In genomic region chr1:226725870-226726212, GRCh38 we compare ENCODE assay signal across 15 cellular contexts. TPM values are rescaled to one million over a fixed set of nuclear protein-coding genes. Genes with fewer than 3 reads are reported as not detected.
DNase-seq lines count a peak whose midpoint lies in the region; ATAC-seq, FAIRE-seq and TF ChIP-seq lines count a peak whose summit lies in the region.
"Had no signal": no experiment of that assay in that cellular context is flagged by ENCODE, and none has a peak within 500 bp of the region (broad histone marks: within the 10 kb centered on the region; RNA-seq: fewer than 3 reads in every experiment).

No MANE protein-coding gene starts in this region.

- TF ChIP-seq EP300 in GM12878 (IDR thresholded peaks at IDR 0.05; ENCODE audit: borderline replicate concordance in 1 of 2, control insufficient read depth in 1 of 2, low read depth in 2 of 2, low read length in 2 of 2), result no peak

- CTCF ChIA-PET in CD4-positive, alpha-beta memory T cell (lab: Charles Lee; ENCODE audit: partially characterized antibody), result no interaction called here
- CTCF ChIA-PET in GM12878 (lab: Yijun Ruan, JAX), result no interaction called here

- RAD21 ChIA-PET in GM12878 (lab: Charles Lee; ENCODE audit: unreplicated experiment), result interaction anchor here (1.3 kb wide), 1 partner anchor 11 kb away, joined by 3 read pairs; no protein-coding TSS in a partner anchor

- peak overlapping the region; percentile 89 to 100 (median 95) for H3K27ac Mint-ChIP-seq in CD4-positive, alpha-beta memory T cell
- H3K27ac Mint-ChIP-seq in natural killer cell, result peak overlapping the region; percentile 84 to 86

- H3K27me3 Mint-ChIP-seq in CD4-positive, alpha-beta memory T cell, result no peaks in the 10 kb centered on the region
- H3K27me3 Mint-ChIP-seq in natural killer cell (ENCODE audit: low read depth in 2 of 2), result no peaks in the 10 kb centered on the region

- peak overlapping the region; percentile 85 for H3K27ac ChIP-seq in CD4-positive, alpha-beta memory T cell (ENCODE audit: low read depth, low read length)
- H3K27ac ChIP-seq in GM12878 (ENCODE audit: control insufficient read depth, insufficient read depth), result no peak overlapping the region
- H3K27ac ChIP-seq: thyroid gland had no signal

- peaks cover 26% of the 10 kb centered on the region for H3K36me3 ChIP-seq in CD4-positive, alpha-beta memory T cell (ENCODE audit: insufficient read depth, low read length)
- H3K36me3 ChIP-seq in Loucy (ENCODE audit: insufficient read depth, low read length) (peaks cover 24% of the 10 kb centered on the region; the same call in 1 of the 2 replicates), GM12878 (ENCODE audit: control insufficient read depth in 2 of 2, insufficient read depth in 2 of 2, low read length in 1 of 2) (peaks cover 5 to 15% of the 10 kb centered on the region in 2 experiments; a peak in 3 of 4 replicates)
- H3K36me3 ChIP-seq: thyroid gland had no signal

- H3K4me3 Mint-ChIP-seq in CD4-positive, alpha-beta memory T cell, result peak overlapping the region; percentile 69 to 98 (median 90)
- peak overlapping the region; percentile 10 for H3K4me3 Mint-ChIP-seq in natural killer cell

- H3K4me1 ChIP-seq in CD4-positive, alpha-beta memory T cell (ENCODE audit: insufficient read depth, low read length), result peaks cover 96% of the 10 kb centered on the region
- peaks cover 78% of the 10 kb centered on the region for H3K4me1 ChIP-seq in Loucy (ENCODE audit: insufficient read depth, low read length, poor library complexity, severe bottlenecking)
- peaks cover 47% of the 10 kb centered on the region for H3K4me1 ChIP-seq in GM12878 (ENCODE audit: control insufficient read depth, insufficient read depth, low read length)

- 0 out of 2 replicates have a peak, but pooled peaks cover 4% of the 10 kb centered on the region for H3F3A ChIP-seq in Loucy (ENCODE audit: low read depth)

- no peaks in the 10 kb centered on the region for H3K9me2 ChIP-seq in Loucy (replicated peaks; ENCODE audit: low read depth, low read length)

- in situ Hi-C loops in GM12878 (cut with MboI), result no loop called here

- peaks cover 52 to 85% of the 10 kb centered on the region in 2 donors for H3K36me3 Mint-ChIP-seq in CD4-positive, alpha-beta memory T cell
- no peaks in the 10 kb centered on the region for H3K36me3 Mint-ChIP-seq in natural killer cell

- H3K27me3 ChIP-seq in CD4-positive, alpha-beta memory T cell (ENCODE audit: insufficient read depth, low read length), result no peaks in the 10 kb centered on the region
- H3K27me3 ChIP-seq in Loucy (ENCODE audit: insufficient read depth, low read length, poor library complexity, severe bottlenecking) (no peaks in the 10 kb centered on the region), GM12878 (replicated peaks in 1 of 2; ENCODE audit: control insufficient read depth in 2 of 2, insufficient read depth in 2 of 2, low read length in 1 of 2) (no peaks in the 10 kb centered on the region)
- H3K27me3 ChIP-seq: thyroid gland had no signal

- intact Hi-C loops in CD4-positive, alpha-beta memory T cell (cut with micrococcal nuclease), result no loop called here
- intact Hi-C loops in GM12878 (cut with micrococcal nuclease; ENCODE audit: unreplicated experiment), result no loop called here
- intact Hi-C loops in natural killer cell (cut with micrococcal nuclease), result no loop called here
- intact Hi-C loops in posterior cingulate gyrus (cut with DNase I), result no loop called here

- SMC1A ChIA-PET in GM12878 (lab: Charles Lee; ENCODE audit: uncharacterized antibody, unreplicated experiment), result interaction anchor here (0.6 to 1.3 kb wide), 3 partner anchors 9 to 46 kb away, joined by 3 to 4 read pairs (median 3); no protein-coding TSS in a partner anchor

- TF ChIP-seq RAD21 in GM12878 (IDR thresholded peaks at IDR 0.05; ENCODE audit: insufficient read depth, low read depth, low read length), result no peak

- TF ChIP-seq CTCF in Loucy (conservative IDR thresholded peaks at IDR 0.05; ENCODE audit: low read length) (no peak), GM12878 (IDR thresholded peaks at IDR 0.05 in 2 of 3, conservative IDR thresholded peaks at IDR 0.05 in 1 of 3; ENCODE audit: control insufficient read depth in 2 of 3, extremely low read depth in 1 of 3, insufficient read depth in 1 of 3, low read depth in 3 of 3, low read length in 3 of 3) (no peak), natural killer cell (IDR thresholded peaks at IDR 0.05) (no peak)

- no peak for TF ChIP-seq POLR2A in GM12878 (IDR thresholded peaks at IDR 0.05; ENCODE audit: low read depth, low read length)

- no peak for ATAC-seq in GM12878
- ATAC-seq in natural killer cell, result no peak

- POLR2A ChIA-PET in CD4-positive, alpha-beta memory T cell (lab: Charles Lee; ENCODE audit: partially characterized antibody), result interaction anchor here (1.0 kb wide), 1 partner anchor 62 kb away, joined by 3 read pairs; no protein-coding TSS in a partner anchor
- POLR2A ChIA-PET in GM12878 (lab: Charles Lee), result interaction anchor here (0.8 to 1.0 kb wide), 2 partner anchors 13 to 71 kb away, joined by 4 read pairs; partner anchors contain the start of gene ITPKB

- H3K79me2 ChIP-seq in Loucy (ENCODE audit: insufficient read depth, low read length) (peaks cover 98% of the 10 kb centered on the region), GM12878 (ENCODE audit: control insufficient read depth, insufficient read depth, low read length) (peaks cover 82% of the 10 kb centered on the region)

- FAIRE-seq in GM12878 (lab: Jason Lieb, UNC), result no peak
- FAIRE-seq: G401.6, islet of Langerhans had no signal

- H4K20me1 ChIP-seq in Loucy (ENCODE audit: insufficient read depth, low read length, poor library complexity, severe bottlenecking) (peaks cover 74% of the 10 kb centered on the region), GM12878 (ENCODE audit: control insufficient read depth, insufficient read depth) (peaks cover 5% of the 10 kb centered on the region; the same call in 1 of the 2 replicates)

- H3K9ac ChIP-seq in Loucy (ENCODE audit: low read depth, low read length, poor library complexity, severe bottlenecking), result no peak overlapping the region
- no peak overlapping the region for H3K9ac ChIP-seq in GM12878 (ENCODE audit: control insufficient read depth, insufficient read depth, low read length)

- peak in 1 of 5 donors; percentile 0 for DNase-seq in CD4-positive, alpha-beta memory T cell
- DNase-seq in GM12878 (ENCODE audit: low read depth, low spot score) (no peak), natural killer cell (no peak), UCSD-AML1 (lab: John Stamatoyannopoulos, UW; ENCODE audit: unreplicated experiment) (no peak), dedifferentiated amniotic fluid mesenchymal stem cell (ENCODE audit: extremely low spot score) (no peak), posterior cingulate gyrus (no peak)
- DNase-seq: activated CD4-positive, alpha-beta T cell treated with anti-CD3 and anti-CD28 coated beads for 1 hour; activated gamma-delta T cell treated with Interleukin-2 at 50 U/mL for 16 hours; glutamatergic neuron; NCI-H1930; NCI-H526; thyroid gland had no signal

- H3K4me3 ChIP-seq in CD4-positive, alpha-beta memory T cell (ENCODE audit: low read length in 2 of 2), result peak overlapping the region in 1 of 2 donors; percentile 41
- peak overlapping the region; percentile 58 for H3K4me3 ChIP-seq in Loucy (ENCODE audit: low read length, poor library complexity, severe bottlenecking)
- no peak overlapping the region for H3K4me3 ChIP-seq in GM12878
- H3K4me3 ChIP-seq: thyroid gland had no signal

- H3K4me2 ChIP-seq in Loucy (ENCODE audit: low read depth, low read length, poor library complexity, severe bottlenecking), result peak overlapping the region; percentile 78
- H3K4me2 ChIP-seq in GM12878 (ENCODE audit: control insufficient read depth, insufficient read depth), result peak overlapping the region; percentile 26; the same call in 1 of the 2 replicates

- H3K9me3 ChIP-seq in CD4-positive, alpha-beta memory T cell (ENCODE audit: control insufficient read depth in 1 of 2, low read length in 2 of 2), result no peaks in the 10 kb centered on the region
- no peaks in the 10 kb centered on the region for H3K9me3 ChIP-seq in Loucy (ENCODE audit: insufficient read depth, low read depth, low read length)
- H3K9me3 ChIP-seq in GM12878 (replicated peaks; ENCODE audit: control insufficient read depth, insufficient read depth, low read length), result no peaks in the 10 kb centered on the region
- H3K9me3 ChIP-seq: thyroid gland had no signal

- peaks cover 0 to 3% (median 0%) of the 10 kb centered on the region in 8 donors for H3K9me3 Mint-ChIP-seq in CD4-positive, alpha-beta memory T cell
- H3K9me3 Mint-ChIP-seq in natural killer cell, result no peaks in the 10 kb centered on the region

- BruUV-seq in GM12878 (replicated peaks; lab: Mats Ljungman, UMichigan), result no TSS peak

- WGBS in GM12878 (ENCODE audit: insufficient coverage, insufficient replicate concordance, low lambda C conversion rate, missing lambda C conversion rate), result 76% methylated on average over 4 of the region's 4 CpGs

- H3K4me1 Mint-ChIP-seq in CD4-positive, alpha-beta memory T cell, result peaks cover 74 to 99% (median 87%) of the 10 kb centered on the region in 4 donors
- H3K4me1 Mint-ChIP-seq in natural killer cell, result peaks cover 83 to 89% of the 10 kb centered on the region in 2 donors

- H2AFZ ChIP-seq in Loucy (ENCODE audit: low read length), result no peak overlapping the region
- no peak overlapping the region for H2AFZ ChIP-seq in GM12878 (ENCODE audit: control insufficient read depth, low read depth, low read length)

TF ChIP-seq in GM12878, 131 proteins besides CTCF, POLR2A, EP300 and RAD21:
- no peak for TF ChIP-seq ASH2L (IDR thresholded peaks at IDR 0.05; ENCODE audit: borderline replicate concordance, low read depth)

RNA-seq across cellular contexts. Expression of gene ITPKB, which starts 13.2 kb away (rescaled TPM):
- 100 to 1,000 TPM; 156 to 159 TPM for total RNA-seq in CD4-positive, alpha-beta memory T cell
- polyA plus RNA-seq in CD4-positive, alpha-beta memory T cell, result 10 to 100 TPM; 52.2 to 52.3 TPM
- total RNA-seq in GM12878 (2013; cell fraction: nucleolus; rRNA removed), result 128 and 140 TPM in 2 replicates
- total RNA-seq in GM12878 (2014; rRNA removed) (16.5 and 17.5 TPM in 2 replicates), GM12878 (2014; rRNA removed; fragmentation: Illumina TruSeq; extraction: Trizol) (14.2 and 14.6 TPM in 2 replicates), GM12878 (2021) (34.4 and 38.7 TPM in 2 replicates), natural killer cell (100 to 1,000 TPM in 1 of 3 donors, 10 to 100 TPM in 2; 92.2 to 133 (median 99.0) TPM)
- polyA plus RNA-seq in GM12878 (2011; ENCODE audit: low read depth), result 4.5 TPM
- polyA plus RNA-seq in GM12878 (2011; rRNA removed) (8.8 and 11.6 TPM in 2 replicates), GM12878 (2014; fragmentation: Illumina TruSeq; extraction: Trizol) (8.8 and 14.7 TPM in 2 replicates), GM12878 (2014; fragmentation: Nextera tagmentation; extraction: Ambion mirVana) (1 to 10 TPM; 1.3 TPM), GM12878 (2014; rRNA removed) (20.3 and 20.9 TPM in 2 replicates), GM12878 (2016; fragmentation: Nextera tagmentation; extraction: Ambion mirVana) (1 to 10 TPM; 2.2 to 5.2 TPM)
- polyA plus RNA-seq in GM12878 (2011; cell fraction: cytosol; rRNA removed), result 12.4 and 12.8 TPM in 2 replicates
- 20.1 and 27.3 TPM in 2 replicates for polyA plus RNA-seq in GM12878 (2011; cell fraction: nucleus; rRNA removed)
- 10.6 and 14.4 TPM in 2 replicates for polyA plus RNA-seq in GM12878 (2012)
- 18.1 and 33.2 TPM in 2 replicates for polyA minus RNA-seq in GM12878 (2011; rRNA and poly(A)+ RNA removed)
- polyA minus RNA-seq in GM12878 (2011; cell fraction: cytosol; rRNA and poly(A)+ RNA removed), result 11.4 and 12.6 TPM in 2 replicates
- 28.3 and 47.7 TPM in 2 replicates for polyA minus RNA-seq in GM12878 (2011; cell fraction: nucleus; rRNA and poly(A)+ RNA removed)
